Comparison of ENCODE assay signal across 21 cellular contexts in genomic region chr21:38027901-38028300, GRCh38.
DNase-seq lines count a peak whose midpoint lies in the region; ATAC-seq, FAIRE-seq and TF ChIP-seq lines count a peak whose summit lies in the region.
"Had no signal": no experiment of that assay in that cellular context is flagged by ENCODE, and none has a peak within 500 bp of the region (broad histone marks: within the 10 kb centered on the region; RNA-seq: fewer than 3 reads in every experiment).

No MANE protein-coding gene starts in this region.

- no peak for ATAC-seq in GM18873 (IDR thresholded peaks at IDR 0.05; ENCODE audit: low FRiP score, unreplicated experiment)
- ATAC-seq: activated CD8-positive, alpha-beta T cell treated with anti-CD3 and anti-CD28 coated beads for 36 hours; CD8-positive, alpha-beta T cell; pancreas had no signal

- POLR2A ChIA-PET in RWPE1 (lab: Yijun Ruan, JAX; ENCODE audit: low non-redundant PET): no interaction called here

- no peak overlapping the region for H3K4me3 ChIP-seq in fibroblast of mammary gland (ENCODE audit: control insufficient read depth, low read depth, low read length)
- H3K4me3 ChIP-seq: esophagus squamous epithelium, left ventricle myocardium inferior, pancreas, skin epidermis, transverse colon had no signal

- H3K27ac ChIP-seq in RWPE1: peak overlapping the region; percentile 73
- H3K27ac ChIP-seq: 22Rv1, esophagus squamous epithelium, left ventricle myocardium inferior, pancreas, skin epidermis, transverse colon had no signal

- no peak for FAIRE-seq in urothelium cell line (lab: Jason Lieb, UNC)
- FAIRE-seq: pancreas had no signal

- peak; percentile 3 for DNase-seq in DMS153 (lab: John Stamatoyannopoulos, UW)
- no peak for DNase-seq in DMS153 treated with DMSO at 0.1 percent for 48 hours (lab: John Stamatoyannopoulos, UW; ENCODE audit: unreplicated experiment)
- DNase-seq in RWPE1 (ENCODE audit: low spot score): peak; percentile 83
- DNase-seq in fibroblast of mammary gland (ENCODE audit: low read depth): peak; percentile 59
- DNase-seq in urothelium cell line (ENCODE audit: low spot score): peak; percentile 13
- DNase-seq in GOT3 (lab: John Stamatoyannopoulos, UW): no peak
- DNase-seq in middle frontal gyrus (ENCODE audit: extremely low spot score, low spot score): no peak
- DNase-seq: activated CD8-positive, alpha-beta T cell treated with anti-CD3 and anti-CD28 coated beads for 36 hours; amniotic stem cell; CD8-positive, alpha-beta T cell; cortex of kidney; esophagus squamous epithelium; left ventricle myocardium inferior; NCI-H2029 treated with DMSO at 0.1 percent for 48 hours; NCI-H524 treated with DMSO at 0.1 percent for 48 hours; pancreas; SW 1271; transverse colon had no signal

- TF ChIP-seq CTCF in RWPE1 (conservative IDR thresholded peaks at IDR 0.05; ENCODE audit: low read depth) (no peak), fibroblast of mammary gland (conservative IDR thresholded peaks at IDR 0.05; ENCODE audit: control insufficient read depth, insufficient read depth, low read depth, low read length) (no peak)

- CTCF ChIA-PET in RWPE1 (lab: Yijun Ruan, JAX): interaction anchor here (1.5 kb wide), 1 partner anchor 8 kb away, joined by 3 read pairs; no protein-coding TSS in a partner anchor

Comparison
In these comparisons a context has a peak if more than half of its experiments do, and no peak if none do; other contexts are left out.
1. DNase-seq: peak in DMS153 (single experiment), RWPE1 (single experiment), fibroblast of mammary gland (single experiment) and urothelium cell line (single experiment); none in DMS153 treated with DMSO at 0.1 percent for 48 hours (single experiment), GOT3 (single experiment) and middle frontal gyrus (single experiment).